Comparison of ENCODE assay signal across 8 cellular contexts in genomic region chrX:109840585-109840984, GRCh38.
DNase-seq lines count a peak whose midpoint lies in the region; ATAC-seq and TF ChIP-seq lines count a peak whose summit lies in the region.

No MANE protein-coding gene starts in this region.

- no peaks in the 10 kb centered on the region for H3K36me3 ChIP-seq in ACC112 (ENCODE audit: insufficient read depth, low read length)
- H3K36me3 ChIP-seq in right lobe of liver: no peaks in the 10 kb centered on the region

- no peak for TF ChIP-seq POLR2A in right lobe of liver (IDR thresholded peaks at IDR 0.05)

- peak; percentile 57 for DNase-seq in HPDE6-E6E7 (ENCODE audit: extremely low spot score)
- peak; percentile 94 for DNase-seq in astrocyte of the spinal cord (ENCODE audit: low read depth, low spot score)
- DNase-seq in right lobe of liver: no peak
- DNase-seq in HuH-7.5 (ENCODE audit: low spot score): no peak
- DNase-seq in effector CD8-positive, alpha-beta T cell (lab: John Stamatoyannopoulos, UW): no peak
- DNase-seq in D341Med (ENCODE audit: low spot score): no peak
- DNase-seq in NK-92 treated with Interleukin-12 subunit alpha and Interleukin-12 subunit beta, amount 100 ng/mL, for 24 hours (lab: John Stamatoyannopoulos, UW): no peak

- H3K9me3 ChIP-seq in right lobe of liver: no peaks in the 10 kb centered on the region

- H3K27me3 ChIP-seq in ACC112 (ENCODE audit: insufficient read depth, low read length) (no peaks in the 10 kb centered on the region), right lobe of liver (peaks cover 0 to 6% of the 10 kb centered on the region in 2 donors)

- in situ Hi-C loops in astrocyte of the spinal cord (cut with HindIII; ENCODE audit: low sequenced_read_pairs): no loop called here

- intact Hi-C loops in right lobe of liver (cut with DNase I): no loop called here

- no peaks in the 10 kb centered on the region for H3K79me2 ChIP-seq in ACC112 (ENCODE audit: control insufficient read depth, insufficient read depth, low read length, unreplicated experiment)

- ATAC-seq in right lobe of liver: peak in 3 of 4 donors; percentile 43 to 66 (median 50)

- peak overlapping the region; percentile 84 for H3K27ac ChIP-seq in ACC112 (ENCODE audit: low read depth, low read length)
- no peak overlapping the region for H3K27ac ChIP-seq in right lobe of liver

- WGBS in right lobe of liver (ENCODE audit: insufficient coverage, low coverage, low lambda C conversion rate, missing lambda C conversion rate): 44% methylated on average over 3 of the region's 3 CpGs

- H3K4me1 ChIP-seq in ACC112 (ENCODE audit: control insufficient read depth, insufficient read depth, low read length, unreplicated experiment) (peaks cover 23% of the 10 kb centered on the region), right lobe of liver (peaks cover 0 to 4% (median 0%) of the 10 kb centered on the region in 4 donors)

- TF ChIP-seq CTCF in astrocyte of the spinal cord (IDR thresholded peaks at IDR 0.05; ENCODE audit: low read depth, low read length) (no peak), right lobe of liver (IDR thresholded peaks at IDR 0.05) (no peak)

- H3K4me3 ChIP-seq in ACC112 (ENCODE audit: low read depth, low read length): peak overlapping the region; percentile 33; the same call in 1 of the 2 replicates
- H3K4me3 ChIP-seq in astrocyte of the spinal cord (ENCODE audit: low read depth, low read length): no peak overlapping the region
- H3K4me3 ChIP-seq in right lobe of liver: no peak overlapping the region

- peak overlapping the region; percentile 61 for H2AFZ ChIP-seq in ACC112 (ENCODE audit: low read length, unreplicated experiment)

Comparison
In these comparisons a context has a peak if more than half of its experiments do, and no peak if none do; other contexts are left out.
1. DNase-seq: peak in HPDE6-E6E7 (single experiment) and astrocyte of the spinal cord (single experiment); none in right lobe of liver (0 of 3), HuH-7.5 (single experiment), effector CD8-positive, alpha-beta T cell (single experiment), D341Med (single experiment) and NK-92 treated with Interleukin-12 subunit alpha and Interleukin-12 subunit beta, amount 100 ng/mL, for 24 hours (single experiment).